1 cellular context compared by ENCODE assay signal in genomic region chr5:91744470-91744869, GRCh38.
TF ChIP-seq lines count a peak whose summit lies in the region.

No MANE protein-coding gene starts in this region.

TF ChIP-seq in WTC11, 78 proteins besides CTCF, POLR2A, EP300 and RAD21:
- peak; percentile 28; the same call in 1 of the 2 replicates for TF ChIP-seq TEAD1 (CRISPR knock-in tag; IDR thresholded peaks at IDR 0.05)
